In genomic region chr15:70490838-70491155, GRCh38 we compare ENCODE assay signal across 1 cellular context.
TF ChIP-seq lines count a peak whose summit lies in the region.

No MANE protein-coding gene starts in this region.

TF ChIP-seq in HepG2, 621 proteins besides CTCF, POLR2A, EP300 and RAD21:
- TF ChIP-seq KDM2A (CRISPR knock-in tag; IDR thresholded peaks at IDR 0.05; ENCODE audit: borderline replicate concordance, low read depth): no peak
